In genomic region chr9:116154976-116155699, GRCh38 we compare ENCODE assay signal across 1 cellular context.
TF ChIP-seq lines count a peak whose summit lies in the region.

No MANE protein-coding gene starts in this region.

TF ChIP-seq in WTC11, 78 proteins besides CTCF, POLR2A, EP300 and RAD21 (continued from another document):
- TF ChIP-seq, protein P1, sequence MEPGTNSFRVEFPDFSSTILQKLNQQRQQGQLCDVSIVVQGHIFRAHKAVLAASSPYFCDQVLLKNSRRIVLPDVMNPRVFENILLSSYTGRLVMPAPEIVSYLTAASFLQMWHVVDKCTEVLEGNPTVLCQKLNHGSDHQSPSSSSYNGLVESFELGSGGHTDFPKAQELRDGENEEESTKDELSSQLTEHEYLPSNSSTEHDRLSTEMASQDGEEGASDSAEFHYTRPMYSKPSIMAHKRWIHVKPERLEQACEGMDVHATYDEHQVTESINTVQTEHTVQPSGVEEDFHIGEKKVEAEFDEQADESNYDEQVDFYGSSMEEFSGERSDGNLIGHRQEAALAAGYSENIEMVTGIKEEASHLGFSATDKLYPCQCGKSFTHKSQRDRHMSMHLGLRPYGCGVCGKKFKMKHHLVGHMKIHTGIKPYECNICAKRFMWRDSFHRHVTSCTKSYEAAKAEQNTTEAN (CRISPR knock-in tag; IDR thresholded peaks at IDR 0.05) = no peak
